Comparison of ENCODE assay signal across 13 cellular contexts in the genomic region with DNA sequence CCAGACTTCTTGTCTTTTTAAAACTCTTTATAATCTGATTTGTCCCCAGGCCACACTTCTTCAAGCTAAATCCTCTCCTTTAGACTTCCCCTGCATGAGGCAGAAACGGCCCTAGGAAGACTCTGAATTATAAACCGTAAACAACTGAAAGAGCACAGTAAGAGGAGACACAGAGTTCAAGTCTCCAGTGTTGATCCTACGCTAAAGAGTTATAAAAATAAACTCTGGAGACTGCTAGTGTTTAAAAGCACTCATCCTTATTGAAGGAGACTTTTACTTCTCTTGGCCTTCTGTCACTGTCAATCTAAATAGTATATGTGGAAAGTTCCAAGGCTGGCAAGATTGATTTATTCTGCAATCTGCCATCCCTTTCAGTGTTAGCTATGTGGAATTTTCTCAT.
"Had no signal": no experiment of that assay in that cellular context is flagged by ENCODE, and none has a peak within 500 bp of the region (broad histone marks: within the 10 kb centered on the region; RNA-seq: fewer than 3 reads in every experiment).

No MANE protein-coding gene starts in this region.

- H3K9me3 Mint-ChIP-seq: activated naive CD4-positive, alpha-beta T cell treated with anti-CD3 and anti-CD28 coated beads for 36 hours; activated T-helper 1 cell treated with anti-CD3 and anti-CD28 coated beads, Interleukin-12 subunit alpha, Interleukin-12 subunit beta, Interleukin-2, Interleukin-4 antibody, amounts not matched to agents 30 ng/mL and 10 ng/mL and 1 ng/mL, durations not matched to agents 14 hours and 24 hours and 36 hours; effector memory CD8-positive, alpha-beta T cell; immature natural killer cell; natural killer cell; stimulated activated naive CD8-positive, alpha-beta T cell treated with anti-CD3 and anti-CD28 coated beads, Interleukin-15, amount 100 ng/mL, for 72 hours had no signal

- H3K4me1 ChIP-seq: lower lobe of right lung had no signal

- H3K4me1 Mint-ChIP-seq: immature natural killer cell, natural killer cell had no signal

- ATAC-seq: effector memory CD8-positive, alpha-beta T cell; lower lobe of right lung; natural killer cell; stimulated activated naive CD8-positive, alpha-beta T cell treated with anti-CD3 and anti-CD28 coated beads, Interleukin-15, amount 100 ng/mL, for 72 hours had no signal

- DNase-seq: activated CD4-positive, alpha-beta T cell treated with anti-CD3 and anti-CD28 coated beads for 4 hours; activated naive CD4-positive, alpha-beta T cell treated with anti-CD3 and anti-CD28 coated beads for 36 hours; adrenal gland; central memory CD4-positive, alpha-beta T cell; effector memory CD8-positive, alpha-beta T cell; erythroblast; immature natural killer cell; lower lobe of right lung; natural killer cell; stimulated activated CD4-positive, alpha-beta T cell treated with anti-CD3 and anti-CD28 coated beads, Interleukin-4, amount 100 ng/mL, for 4 hours; stimulated activated naive CD8-positive, alpha-beta T cell treated with anti-CD3 and anti-CD28 coated beads, Interleukin-15, amount 100 ng/mL, for 72 hours; testis had no signal

- H3K4me3 ChIP-seq: adrenal gland, lower lobe of right lung, testis had no signal

- H3K9me3 ChIP-seq: adrenal gland, lower lobe of right lung, testis had no signal

- H3K27me3 Mint-ChIP-seq: stimulated activated naive CD8-positive, alpha-beta T cell treated with anti-CD3 and anti-CD28 coated beads, Interleukin-15, amount 100 ng/mL, for 72 hours had no signal

- H3K27ac ChIP-seq: lower lobe of right lung had no signal

- H3K27ac Mint-ChIP-seq: activated naive CD4-positive, alpha-beta T cell treated with anti-CD3 and anti-CD28 coated beads for 36 hours; activated T-helper 1 cell treated with anti-CD3 and anti-CD28 coated beads, Interleukin-12 subunit alpha, Interleukin-12 subunit beta, Interleukin-2, Interleukin-4 antibody, amounts not matched to agents 30 ng/mL and 10 ng/mL and 1 ng/mL, durations not matched to agents 14 hours and 24 hours and 36 hours; effector memory CD8-positive, alpha-beta T cell; immature natural killer cell; natural killer cell had no signal

- H3K36me3 ChIP-seq: adrenal gland, lower lobe of right lung had no signal

- H3K4me3 Mint-ChIP-seq: activated naive CD4-positive, alpha-beta T cell treated with anti-CD3 and anti-CD28 coated beads for 36 hours; activated T-helper 1 cell treated with anti-CD3 and anti-CD28 coated beads, Interleukin-12 subunit alpha, Interleukin-12 subunit beta, Interleukin-2, Interleukin-4 antibody, amounts not matched to agents 30 ng/mL and 10 ng/mL and 1 ng/mL, durations not matched to agents 14 hours and 24 hours and 36 hours; effector memory CD8-positive, alpha-beta T cell; immature natural killer cell; natural killer cell; stimulated activated naive CD8-positive, alpha-beta T cell treated with anti-CD3 and anti-CD28 coated beads, Interleukin-15, amount 100 ng/mL, for 72 hours had no signal

- H3K36me3 Mint-ChIP-seq: immature natural killer cell, natural killer cell had no signal

- H3K27me3 ChIP-seq: adrenal gland, testis had no signal
